ENCODE assay signal across 9 cellular contexts in genomic region chr6:159983641-159984080, GRCh38. TPM values are rescaled to one million over a fixed set of nuclear protein-coding genes. Genes with fewer than 3 reads are reported as not detected.
DNase-seq lines count a peak whose midpoint lies in the region; ATAC-seq, FAIRE-seq and TF ChIP-seq lines count a peak whose summit lies in the region.
"Had no signal": no experiment of that assay in that cellular context is flagged by ENCODE, and none has a peak within 500 bp of the region (broad histone marks: within the 10 kb centered on the region; RNA-seq: fewer than 3 reads in every experiment).

No MANE protein-coding gene starts in this region.

- ATAC-seq in lung (ENCODE audit: insufficient read depth, low FRiP score) (peak; percentile 14), HG02571 (IDR thresholded peaks at IDR 0.05; ENCODE audit: unreplicated experiment) (no peak)

- TF ChIP-seq CTCF in MM.1S (IDR thresholded peaks at IDR 0.05; ENCODE audit: low read length) (no peak), lung (IDR thresholded peaks at IDR 0.05; ENCODE audit: control extremely low read depth, extremely low read depth) (no peak)

- H3K4me3 ChIP-seq in BLaER1 (no peak overlapping the region), MM.1S (ENCODE audit: low read length) (peak overlapping the region; percentile 57), adipocyte (ENCODE audit: low read length) (no peak overlapping the region), lung (no peak overlapping the region)

- no peaks in the 10 kb centered on the region for H3K9me2 ChIP-seq in MM.1S (replicated peaks; ENCODE audit: insufficient read depth, low read length)

- peaks cover 66% of the 10 kb centered on the region for H3K4me1 ChIP-seq in BLaER1
- peaks cover 45% of the 10 kb centered on the region for H3K4me1 ChIP-seq in MM.1S (ENCODE audit: low read length)
- H3K4me1 ChIP-seq in adipocyte (ENCODE audit: control insufficient read depth, insufficient read depth, low read length), result peaks cover 53% of the 10 kb centered on the region
- H3K4me1 ChIP-seq in lung (ENCODE audit: control insufficient read depth in 2 of 2, insufficient read depth in 2 of 2, low read length in 2 of 2), result peaks cover 40 to 43% of the 10 kb centered on the region in 2 donors

- no peak for FAIRE-seq in HTR-8/SVneo (lab: Jason Lieb, UNC)
- FAIRE-seq: G401.6 had no signal

- WGBS in lung, 2 donors, result 27 to 41% methylated on average over 2 of the region's 2 CpGs

- H3K4me2 ChIP-seq in BLaER1, result peak overlapping the region; percentile 93
- peak overlapping the region; percentile 91 for H3K4me2 ChIP-seq in MM.1S (ENCODE audit: low read depth, low read length)

- H3K27me3 ChIP-seq in BLaER1 (no peaks in the 10 kb centered on the region), MM.1S (replicated peaks; ENCODE audit: insufficient read depth, low read length) (no peaks in the 10 kb centered on the region), adipocyte (replicated peaks; ENCODE audit: control insufficient read depth, insufficient read depth, low read length) (no peaks in the 10 kb centered on the region), lung (ENCODE audit: control insufficient read depth, insufficient read depth) (no peaks in the 10 kb centered on the region)

- peaks cover 98% of the 10 kb centered on the region for H3K79me2 ChIP-seq in MM.1S (ENCODE audit: low read length)

- H3K27ac ChIP-seq in BLaER1 (no peak overlapping the region), MM.1S (ENCODE audit: low read length) (peak overlapping the region; percentile 100; the same call in 1 of the 2 replicates), lung (ENCODE audit: low read depth in 1 of 2, low read length in 1 of 2) (peak overlapping the region; percentile 10 to 67)

- H3F3A ChIP-seq in MM.1S (ENCODE audit: insufficient read depth, low read length), result peaks cover 48% of the 10 kb centered on the region

- H2AFZ ChIP-seq in MM.1S (ENCODE audit: low read length), result no peak overlapping the region

- H3K9me3 ChIP-seq in BLaER1, result no peaks in the 10 kb centered on the region
- no peaks in the 10 kb centered on the region for H3K9me3 ChIP-seq in MM.1S (replicated peaks; ENCODE audit: insufficient read depth, low read length)
- H3K9me3 ChIP-seq in adipocyte (ENCODE audit: control insufficient read depth, low read length), result no peaks in the 10 kb centered on the region
- no peaks in the 10 kb centered on the region for H3K9me3 ChIP-seq in lung (ENCODE audit: control insufficient read depth in 2 of 2, insufficient read depth in 1 of 2, low read length in 1 of 2)

- H3K9ac ChIP-seq in BLaER1 (no peak overlapping the region), MM.1S (ENCODE audit: low read length) (peak overlapping the region; percentile 94; the same call in 1 of the 2 replicates), adipocyte (ENCODE audit: low read length) (no peak overlapping the region)

- peaks cover 91% of the 10 kb centered on the region for H4K20me1 ChIP-seq in BLaER1
- H4K20me1 ChIP-seq in MM.1S (ENCODE audit: insufficient read depth, low read length), result no peaks in the 10 kb centered on the region

- no peak for DNase-seq in MM.1S
- DNase-seq in adipocyte (ENCODE audit: low read depth), result peak; percentile 44
- DNase-seq in lung (ENCODE audit: low spot score), result no peak
- DNase-seq in HTR-8/SVneo (ENCODE audit: insufficient read length, low spot score), result no peak
- no peak for DNase-seq in hypothalamus (lab: John Stamatoyannopoulos, UW)
- no peak for DNase-seq in UCSD-AML1 (lab: John Stamatoyannopoulos, UW; ENCODE audit: unreplicated experiment)

- H3K36me3 ChIP-seq in BLaER1 (peaks cover 5% of the 10 kb centered on the region; the same call in 1 of the 2 replicates), MM.1S (replicated peaks; ENCODE audit: insufficient read depth, low read length) (no peaks in the 10 kb centered on the region), adipocyte (ENCODE audit: control insufficient read depth, insufficient read depth, low read length, severe bottlenecking) (no peaks in the 10 kb centered on the region), lung (ENCODE audit: control insufficient read depth in 2 of 2, insufficient read depth in 2 of 2, low read length in 2 of 2) (no peaks in the 10 kb centered on the region)

RNA-seq across cellular contexts. Expression of gene IGF2R, which starts 14.8 kb away (rescaled TPM):
- 100 to 1,000 TPM; 118 to 125 TPM for total RNA-seq in lung
- 10 to 100 TPM; 30.0 to 67.3 TPM for polyA plus RNA-seq in lung
